ENCODE assay signal across 2 cellular contexts in the genomic region with DNA sequence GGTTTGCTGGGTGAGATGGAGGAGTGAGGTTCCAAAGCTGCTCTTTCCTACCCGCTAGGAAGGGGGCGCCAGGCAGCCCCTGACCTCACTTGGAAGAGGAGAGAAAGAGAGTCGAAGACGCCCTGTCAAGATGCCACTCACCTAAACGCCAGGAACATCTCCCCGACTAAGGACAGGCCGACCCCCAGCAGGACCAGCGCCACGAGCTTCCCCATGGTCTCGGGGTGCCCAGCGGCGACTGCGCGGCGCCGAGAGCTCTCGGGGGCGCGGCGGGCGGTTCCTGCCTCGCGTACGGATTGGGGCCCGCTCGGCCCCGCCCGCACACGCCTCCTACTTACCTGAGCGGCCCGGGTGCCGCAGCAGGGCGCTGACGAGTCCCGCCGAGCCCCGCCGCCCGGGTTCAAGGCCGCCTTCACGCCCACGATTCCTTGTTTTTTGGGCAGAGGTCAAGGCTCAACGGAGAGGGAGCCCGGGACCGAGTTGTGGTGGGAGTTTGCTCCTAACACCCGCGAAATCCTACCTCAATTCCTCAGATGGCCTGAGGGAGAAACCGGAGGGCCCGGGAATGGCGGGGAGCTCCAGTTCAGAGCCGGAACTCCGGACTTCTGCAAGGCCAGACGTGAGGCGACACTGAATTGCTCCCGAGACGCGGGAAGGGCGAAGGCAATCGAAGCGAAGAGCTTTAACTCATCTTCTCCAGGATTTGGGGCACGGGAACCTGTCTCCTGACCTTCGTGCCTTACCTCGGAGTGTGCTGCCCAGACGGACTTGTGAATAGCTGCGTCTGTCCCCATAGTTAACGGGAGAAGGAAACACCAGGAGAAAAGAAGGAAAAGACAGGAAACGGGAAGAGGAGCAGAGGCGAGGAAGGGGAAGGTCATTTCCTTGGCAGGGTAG.
TF ChIP-seq lines count a peak whose summit lies in the region.

A gene (minus strand): TSS at position 240 of the 897 bp plus-strand sequence. CDS start 25 bp downstream, at position 215.

TF ChIP-seq in HepG2, 621 proteins besides CTCF, POLR2A, EP300 and RAD21 (continues in another document):
- TF ChIP-seq, protein P1, sequence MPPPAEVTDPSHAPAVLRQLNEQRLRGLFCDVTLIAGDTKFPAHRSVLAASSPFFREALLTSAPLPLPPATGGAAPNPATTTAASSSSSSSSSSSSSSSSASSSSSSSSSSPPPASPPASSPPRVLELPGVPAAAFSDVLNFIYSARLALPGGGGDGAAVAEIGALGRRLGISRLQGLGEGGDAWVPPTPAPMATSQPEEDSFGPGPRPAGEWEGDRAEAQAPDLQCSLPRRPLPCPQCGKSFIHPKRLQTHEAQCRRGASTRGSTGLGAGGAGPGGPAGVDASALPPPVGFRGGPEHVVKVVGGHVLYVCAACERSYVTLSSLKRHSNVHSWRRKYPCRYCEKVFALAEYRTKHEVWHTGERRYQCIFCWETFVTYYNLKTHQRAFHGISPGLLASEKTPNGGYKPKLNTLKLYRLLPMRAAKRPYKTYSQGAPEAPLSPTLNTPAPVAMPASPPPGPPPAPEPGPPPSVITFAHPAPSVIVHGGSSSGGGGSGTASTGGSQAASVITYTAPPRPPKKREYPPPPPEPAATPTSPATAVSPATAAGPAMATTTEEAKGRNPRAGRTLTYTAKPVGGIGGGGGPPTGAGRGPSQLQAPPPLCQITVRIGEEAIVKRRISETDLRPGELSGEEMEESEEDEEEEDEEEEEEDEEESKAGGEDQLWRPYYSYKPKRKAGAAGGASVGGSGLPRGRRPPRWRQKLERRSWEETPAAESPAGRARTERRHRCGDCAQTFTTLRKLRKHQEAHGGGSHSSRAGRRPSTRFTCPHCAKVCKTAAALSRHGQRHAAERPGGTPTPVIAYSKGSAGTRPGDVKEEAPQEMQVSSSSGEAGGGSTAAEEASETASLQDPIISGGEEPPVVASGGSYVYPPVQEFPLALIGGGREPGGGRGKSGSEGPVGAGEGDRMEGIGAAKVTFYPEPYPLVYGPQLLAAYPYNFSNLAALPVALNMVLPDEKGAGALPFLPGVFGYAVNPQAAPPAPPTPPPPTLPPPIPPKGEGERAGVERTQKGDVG (CRISPR knock-in tag; IDR thresholded peaks at IDR 0.05; ENCODE audit: borderline replicate concordance) = no peak
- TF ChIP-seq EED (CRISPR knock-in tag; IDR thresholded peaks at IDR 0.05) (0 out of 2 replicates have a peak, but pooled peaks have one; percentile 17), NR2F1 (CRISPR knock-in tag; IDR thresholded peaks at IDR 0.05) (peak in 1 of 2 experiments; percentile 52; a peak in 1 of 4 replicates), NR2C2 (CRISPR knock-in tag; IDR thresholded peaks at IDR 0.05; ENCODE audit: borderline replicate concordance) (peak; percentile 88), ERF (CRISPR knock-in tag; IDR thresholded peaks at IDR 0.05) (peak; percentile 65; the same call in 1 of the 2 replicates)
- TF ChIP-seq, protein P2, sequence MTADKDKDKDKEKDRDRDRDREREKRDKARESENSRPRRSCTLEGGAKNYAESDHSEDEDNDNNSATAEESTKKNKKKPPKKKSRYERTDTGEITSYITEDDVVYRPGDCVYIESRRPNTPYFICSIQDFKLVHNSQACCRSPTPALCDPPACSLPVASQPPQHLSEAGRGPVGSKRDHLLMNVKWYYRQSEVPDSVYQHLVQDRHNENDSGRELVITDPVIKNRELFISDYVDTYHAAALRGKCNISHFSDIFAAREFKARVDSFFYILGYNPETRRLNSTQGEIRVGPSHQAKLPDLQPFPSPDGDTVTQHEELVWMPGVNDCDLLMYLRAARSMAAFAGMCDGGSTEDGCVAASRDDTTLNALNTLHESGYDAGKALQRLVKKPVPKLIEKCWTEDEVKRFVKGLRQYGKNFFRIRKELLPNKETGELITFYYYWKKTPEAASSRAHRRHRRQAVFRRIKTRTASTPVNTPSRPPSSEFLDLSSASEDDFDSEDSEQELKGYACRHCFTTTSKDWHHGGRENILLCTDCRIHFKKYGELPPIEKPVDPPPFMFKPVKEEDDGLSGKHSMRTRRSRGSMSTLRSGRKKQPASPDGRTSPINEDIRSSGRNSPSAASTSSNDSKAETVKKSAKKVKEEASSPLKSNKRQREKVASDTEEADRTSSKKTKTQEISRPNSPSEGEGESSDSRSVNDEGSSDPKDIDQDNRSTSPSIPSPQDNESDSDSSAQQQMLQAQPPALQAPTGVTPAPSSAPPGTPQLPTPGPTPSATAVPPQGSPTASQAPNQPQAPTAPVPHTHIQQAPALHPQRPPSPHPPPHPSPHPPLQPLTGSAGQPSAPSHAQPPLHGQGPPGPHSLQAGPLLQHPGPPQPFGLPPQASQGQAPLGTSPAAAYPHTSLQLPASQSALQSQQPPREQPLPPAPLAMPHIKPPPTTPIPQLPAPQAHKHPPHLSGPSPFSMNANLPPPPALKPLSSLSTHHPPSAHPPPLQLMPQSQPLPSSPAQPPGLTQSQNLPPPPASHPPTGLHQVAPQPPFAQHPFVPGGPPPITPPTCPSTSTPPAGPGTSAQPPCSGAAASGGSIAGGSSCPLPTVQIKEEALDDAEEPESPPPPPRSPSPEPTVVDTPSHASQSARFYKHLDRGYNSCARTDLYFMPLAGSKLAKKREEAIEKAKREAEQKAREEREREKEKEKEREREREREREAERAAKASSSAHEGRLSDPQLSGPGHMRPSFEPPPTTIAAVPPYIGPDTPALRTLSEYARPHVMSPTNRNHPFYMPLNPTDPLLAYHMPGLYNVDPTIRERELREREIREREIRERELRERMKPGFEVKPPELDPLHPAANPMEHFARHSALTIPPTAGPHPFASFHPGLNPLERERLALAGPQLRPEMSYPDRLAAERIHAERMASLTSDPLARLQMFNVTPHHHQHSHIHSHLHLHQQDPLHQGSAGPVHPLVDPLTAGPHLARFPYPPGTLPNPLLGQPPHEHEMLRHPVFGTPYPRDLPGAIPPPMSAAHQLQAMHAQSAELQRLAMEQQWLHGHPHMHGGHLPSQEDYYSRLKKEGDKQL (CRISPR knock-in tag; IDR thresholded peaks at IDR 0.05; ENCODE audit: low read depth) = no peak
- TF ChIP-seq, protein P3, sequence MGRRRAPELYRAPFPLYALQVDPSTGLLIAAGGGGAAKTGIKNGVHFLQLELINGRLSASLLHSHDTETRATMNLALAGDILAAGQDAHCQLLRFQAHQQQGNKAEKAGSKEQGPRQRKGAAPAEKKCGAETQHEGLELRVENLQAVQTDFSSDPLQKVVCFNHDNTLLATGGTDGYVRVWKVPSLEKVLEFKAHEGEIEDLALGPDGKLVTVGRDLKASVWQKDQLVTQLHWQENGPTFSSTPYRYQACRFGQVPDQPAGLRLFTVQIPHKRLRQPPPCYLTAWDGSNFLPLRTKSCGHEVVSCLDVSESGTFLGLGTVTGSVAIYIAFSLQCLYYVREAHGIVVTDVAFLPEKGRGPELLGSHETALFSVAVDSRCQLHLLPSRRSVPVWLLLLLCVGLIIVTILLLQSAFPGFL (CRISPR knock-in tag; IDR thresholded peaks at IDR 0.05) = no peak

TF ChIP-seq in SK-N-SH treated with all-trans-retinoic acid at 6 μM for 48 hours, 23 proteins besides CTCF, POLR2A, EP300 and RAD21 (continued from another document):
- TF ChIP-seq, protein P4, sequence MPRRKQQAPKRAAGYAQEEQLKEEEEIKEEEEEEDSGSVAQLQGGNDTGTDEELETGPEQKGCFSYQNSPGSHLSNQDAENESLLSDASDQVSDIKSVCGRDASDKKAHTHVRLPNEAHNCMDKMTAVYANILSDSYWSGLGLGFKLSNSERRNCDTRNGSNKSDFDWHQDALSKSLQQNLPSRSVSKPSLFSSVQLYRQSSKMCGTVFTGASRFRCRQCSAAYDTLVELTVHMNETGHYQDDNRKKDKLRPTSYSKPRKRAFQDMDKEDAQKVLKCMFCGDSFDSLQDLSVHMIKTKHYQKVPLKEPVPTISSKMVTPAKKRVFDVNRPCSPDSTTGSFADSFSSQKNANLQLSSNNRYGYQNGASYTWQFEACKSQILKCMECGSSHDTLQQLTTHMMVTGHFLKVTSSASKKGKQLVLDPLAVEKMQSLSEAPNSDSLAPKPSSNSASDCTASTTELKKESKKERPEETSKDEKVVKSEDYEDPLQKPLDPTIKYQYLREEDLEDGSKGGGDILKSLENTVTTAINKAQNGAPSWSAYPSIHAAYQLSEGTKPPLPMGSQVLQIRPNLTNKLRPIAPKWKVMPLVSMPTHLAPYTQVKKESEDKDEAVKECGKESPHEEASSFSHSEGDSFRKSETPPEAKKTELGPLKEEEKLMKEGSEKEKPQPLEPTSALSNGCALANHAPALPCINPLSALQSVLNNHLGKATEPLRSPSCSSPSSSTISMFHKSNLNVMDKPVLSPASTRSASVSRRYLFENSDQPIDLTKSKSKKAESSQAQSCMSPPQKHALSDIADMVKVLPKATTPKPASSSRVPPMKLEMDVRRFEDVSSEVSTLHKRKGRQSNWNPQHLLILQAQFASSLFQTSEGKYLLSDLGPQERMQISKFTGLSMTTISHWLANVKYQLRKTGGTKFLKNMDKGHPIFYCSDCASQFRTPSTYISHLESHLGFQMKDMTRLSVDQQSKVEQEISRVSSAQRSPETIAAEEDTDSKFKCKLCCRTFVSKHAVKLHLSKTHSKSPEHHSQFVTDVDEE (CRISPR knock-in tag; IDR thresholded peaks at IDR 0.05) = no peak
- TF ChIP-seq, protein P5, sequence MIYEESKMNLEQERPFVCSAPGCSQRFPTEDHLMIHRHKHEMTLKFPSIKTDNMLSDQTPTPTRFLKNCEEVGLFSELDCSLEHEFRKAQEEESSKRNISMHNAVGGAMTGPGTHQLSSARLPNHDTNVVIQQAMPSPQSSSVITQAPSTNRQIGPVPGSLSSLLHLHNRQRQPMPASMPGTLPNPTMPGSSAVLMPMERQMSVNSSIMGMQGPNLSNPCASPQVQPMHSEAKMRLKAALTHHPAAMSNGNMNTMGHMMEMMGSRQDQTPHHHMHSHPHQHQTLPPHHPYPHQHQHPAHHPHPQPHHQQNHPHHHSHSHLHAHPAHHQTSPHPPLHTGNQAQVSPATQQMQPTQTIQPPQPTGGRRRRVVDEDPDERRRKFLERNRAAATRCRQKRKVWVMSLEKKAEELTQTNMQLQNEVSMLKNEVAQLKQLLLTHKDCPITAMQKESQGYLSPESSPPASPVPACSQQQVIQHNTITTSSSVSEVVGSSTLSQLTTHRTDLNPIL (CRISPR knock-in tag; IDR thresholded peaks at IDR 0.05; ENCODE audit: low read depth) = no peak
- no peak for TF ChIP-seq GLIS3 (CRISPR knock-in tag; IDR thresholded peaks at IDR 0.05)
- TF ChIP-seq ZFP30 (CRISPR knock-in tag; IDR thresholded peaks at IDR 0.05) = no peak
- TF ChIP-seq PPARA (CRISPR knock-in tag; IDR thresholded peaks at IDR 0.05; ENCODE audit: borderline replicate concordance) = no peak
